Comparison of ENCODE assay signal across 21 cellular contexts in the genomic region with DNA sequence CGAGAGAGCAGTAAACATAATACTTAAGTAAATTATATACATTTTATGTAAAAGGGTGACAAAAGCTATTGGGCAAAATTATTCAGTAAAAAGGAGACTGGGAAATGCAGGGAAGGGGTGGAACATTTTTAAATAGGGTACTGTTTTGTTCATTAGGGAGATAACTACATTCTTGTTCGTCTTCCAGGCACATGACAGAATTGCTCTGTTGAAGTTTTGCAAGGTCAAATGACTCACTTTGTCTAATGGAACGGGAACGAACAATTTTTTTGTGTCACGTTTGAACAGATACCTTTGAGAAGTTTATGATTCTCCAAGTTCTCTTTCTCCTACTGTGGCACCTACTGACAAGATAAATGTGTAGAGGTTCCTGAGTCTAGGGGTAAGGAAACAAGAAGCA.
DNase-seq lines count a peak whose midpoint lies in the region; ATAC-seq, FAIRE-seq and TF ChIP-seq lines count a peak whose summit lies in the region.
"Had no signal": no experiment of that assay in that cellular context is flagged by ENCODE, and none has a peak within 500 bp of the region (broad histone marks: within the 10 kb centered on the region; RNA-seq: fewer than 3 reads in every experiment).

No MANE protein-coding gene starts in this region.

- DNase-seq in AG09309 (ENCODE audit: low read depth) = peak; percentile 1
- DNase-seq in HCEC 1CT = peak; percentile 59
- DNase-seq in astrocyte (ENCODE audit: low read depth) = peak; percentile 20
- no peak for DNase-seq in left cardiac atrium
- no peak for DNase-seq in NCI-H2081 treated with DMSO at 0.1 percent for 48 hours (lab: John Stamatoyannopoulos, UW)
- DNase-seq in dorsolateral prefrontal cortex = no peak
- no peak for DNase-seq in stimulated activated CD4-positive, alpha-beta T cell treated with anti-CD3 and anti-CD28 coated beads, Interleukin-4, amount 100 ng/mL, for 4 hours
- DNase-seq: activated CD4-positive, alpha-beta T cell treated with anti-CD3 and anti-CD28 coated beads, Interleukin-2, amount 50 U/mL, for 48 hours; activated naive CD4-positive, alpha-beta T cell treated with anti-CD3 and anti-CD28 coated beads, Interleukin-2, amount 10 ng/mL, durations not matched to agents 7 days and 5 days; activated T-cell treated with anti-CD3 and anti-CD28 coated beads for 4 hours; erythroblast; naive thymus-derived CD4-positive, alpha-beta T cell; NCI-H1436; RPMI8226; sigmoid colon; stimulated activated CD4-positive, alpha-beta T cell treated with anti-CD3 and anti-CD28 coated beads, Interleukin-2, amount 100 ng/mL, for 24 hours had no signal

- H3K36me3 ChIP-seq in astrocyte (ENCODE audit: insufficient read depth, low read length) = no peaks in the 10 kb centered on the region
- H3K36me3 ChIP-seq: sigmoid colon had no signal

- no peak overlapping the region for H3K4me3 Mint-ChIP-seq in astrocyte (ENCODE audit: unreplicated experiment)
- H3K4me3 Mint-ChIP-seq: activated naive CD4-positive, alpha-beta T cell treated with anti-CD3 and anti-CD28 coated beads, Interleukin-2, amount 10 ng/mL, durations not matched to agents 7 days and 5 days; brain; naive thymus-derived CD4-positive, alpha-beta T cell had no signal

- no peaks in the 10 kb centered on the region for H3K27me3 ChIP-seq in astrocyte (ENCODE audit: insufficient read depth, low read length)
- H3K27me3 ChIP-seq in dorsolateral prefrontal cortex = no peaks in the 10 kb centered on the region
- H3K27me3 ChIP-seq: sigmoid colon had no signal

- no peaks in the 10 kb centered on the region for H3K9me3 ChIP-seq in astrocyte (ENCODE audit: insufficient read depth, low read depth, low read length)
- H3K9me3 ChIP-seq: sigmoid colon had no signal

- no peak overlapping the region for H3K9ac ChIP-seq in astrocyte (ENCODE audit: low read length)

- no peaks in the 10 kb centered on the region for H3K27me3 Mint-ChIP-seq in astrocyte (ENCODE audit: low read depth, unreplicated experiment)
- H3K27me3 Mint-ChIP-seq: activated naive CD4-positive, alpha-beta T cell treated with anti-CD3 and anti-CD28 coated beads, Interleukin-2, amount 10 ng/mL, durations not matched to agents 7 days and 5 days; brain; naive thymus-derived CD4-positive, alpha-beta T cell had no signal

- no peak for FAIRE-seq in astrocyte (lab: Jason Lieb, UNC)
- FAIRE-seq: HepG2, keratinocyte had no signal

- no peaks in the 10 kb centered on the region for H3K9me3 Mint-ChIP-seq in astrocyte (ENCODE audit: unreplicated experiment)
- H3K9me3 Mint-ChIP-seq: activated naive CD4-positive, alpha-beta T cell treated with anti-CD3 and anti-CD28 coated beads, Interleukin-2, amount 10 ng/mL, durations not matched to agents 7 days and 5 days; brain had no signal

- H3K4me1 ChIP-seq in astrocyte (ENCODE audit: insufficient read depth, low read length) = no peaks in the 10 kb centered on the region

- intact Hi-C loops in left cardiac atrium (cut with DNase I) (no loop called here), dorsolateral prefrontal cortex (cut with DNase I) (no loop called here)

- no peak overlapping the region for H3K4me2 ChIP-seq in astrocyte (ENCODE audit: low read length)

- no peaks in the 10 kb centered on the region for H3K79me2 ChIP-seq in astrocyte (ENCODE audit: insufficient read depth, low read length)

- H3K36me3 Mint-ChIP-seq in astrocyte (ENCODE audit: low read depth, unreplicated experiment) = no peaks in the 10 kb centered on the region
- H3K36me3 Mint-ChIP-seq: activated naive CD4-positive, alpha-beta T cell treated with anti-CD3 and anti-CD28 coated beads, Interleukin-2, amount 10 ng/mL, durations not matched to agents 7 days and 5 days; brain; naive thymus-derived CD4-positive, alpha-beta T cell had no signal

- ATAC-seq in left cardiac atrium = peak; percentile 38 to 49
- ATAC-seq in GM21447 (IDR thresholded peaks at IDR 0.05; ENCODE audit: unreplicated experiment) = no peak
- ATAC-seq: HepG2; naive thymus-derived CD4-positive, alpha-beta T cell had no signal

- no peak for TF ChIP-seq CTCF in AG09309 (IDR thresholded peaks at IDR 0.05; ENCODE audit: control insufficient read depth, insufficient read depth, low read depth, low read length, missing control alignments)
- no peak for TF ChIP-seq CTCF in astrocyte (IDR thresholded peaks at IDR 0.05; ENCODE audit: insufficient read depth, low read depth, low read length)
- no peak for TF ChIP-seq CTCF in dorsolateral prefrontal cortex (IDR thresholded peaks at IDR 0.05 in 54 of 56, conservative IDR thresholded peaks at IDR 0.05 in 2 of 56; ENCODE audit: low read depth in 1 of 56, partially characterized antibody in 56 of 56)

- H3K4me3 ChIP-seq in AG09309 (ENCODE audit: control insufficient read depth, low read depth, low read length) (no peak overlapping the region), astrocyte (ENCODE audit: insufficient read depth, low read depth, low read length) (no peak overlapping the region), dorsolateral prefrontal cortex (no peak overlapping the region)
- H3K4me3 ChIP-seq: sigmoid colon had no signal

- H4K20me1 ChIP-seq in astrocyte (ENCODE audit: insufficient read depth, low read length) = no peaks in the 10 kb centered on the region

- H3K4me1 Mint-ChIP-seq in astrocyte (ENCODE audit: low read depth, unreplicated experiment) = peaks cover 3% of the 10 kb centered on the region
- H3K4me1 Mint-ChIP-seq: activated naive CD4-positive, alpha-beta T cell treated with anti-CD3 and anti-CD28 coated beads, Interleukin-2, amount 10 ng/mL, durations not matched to agents 7 days and 5 days; naive thymus-derived CD4-positive, alpha-beta T cell had no signal

- H3K27ac ChIP-seq in astrocyte (ENCODE audit: low read depth, low read length) = no peak overlapping the region
- no peak overlapping the region for H3K27ac ChIP-seq in dorsolateral prefrontal cortex
- H3K27ac ChIP-seq: sigmoid colon, VCaP had no signal

- H2AFZ ChIP-seq in astrocyte (ENCODE audit: low read depth, low read length) = no peak overlapping the region

- H3K27ac Mint-ChIP-seq in astrocyte (ENCODE audit: unreplicated experiment) = no peak overlapping the region
- H3K27ac Mint-ChIP-seq: activated naive CD4-positive, alpha-beta T cell treated with anti-CD3 and anti-CD28 coated beads, Interleukin-2, amount 10 ng/mL, durations not matched to agents 7 days and 5 days; brain; naive thymus-derived CD4-positive, alpha-beta T cell had no signal

Comparison
In these comparisons a context has a peak if more than half of its experiments do, and no peak if none do; other contexts are left out.
1. DNase-seq: peak in AG09309 (single experiment), HCEC 1CT (single experiment) and astrocyte (single experiment); none in left cardiac atrium (single experiment), NCI-H2081 treated with DMSO at 0.1 percent for 48 hours (single experiment), dorsolateral prefrontal cortex (0 of 10) and stimulated activated CD4-positive, alpha-beta T cell treated with anti-CD3 and anti-CD28 coated beads, Interleukin-4, amount 100 ng/mL, for 4 hours (0 of 2).